Comparison of ENCODE assay signal across 9 cellular contexts in the genomic region with DNA sequence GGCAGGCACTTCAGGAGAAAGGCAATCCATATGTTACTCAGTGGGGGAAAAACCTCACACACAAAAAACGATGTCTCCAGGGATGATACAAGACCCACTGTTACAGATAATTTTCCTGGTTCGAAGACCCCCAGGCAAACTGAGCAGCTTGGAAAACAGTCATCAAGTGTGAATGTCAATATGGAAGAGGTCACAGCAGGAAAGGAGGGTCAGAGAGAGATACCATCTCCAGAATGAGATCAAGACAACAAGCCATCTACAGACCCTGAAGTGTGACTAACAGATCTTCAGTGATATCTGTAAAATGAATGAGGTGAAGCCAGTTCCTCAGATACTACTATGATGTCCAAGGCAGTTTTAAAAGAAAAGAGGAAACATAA. TPM values are rescaled to one million over a fixed set of nuclear protein-coding genes. Genes with fewer than 3 reads are reported as not detected.
DNase-seq lines count a peak whose midpoint lies in the region; ATAC-seq and TF ChIP-seq lines count a peak whose summit lies in the region.
"Had no signal": no experiment of that assay in that cellular context is flagged by ENCODE, and none has a peak within 500 bp of the region (broad histone marks: within the 10 kb centered on the region; RNA-seq: fewer than 3 reads in every experiment).

No MANE protein-coding gene starts in this region.

- intact Hi-C loops in activated CD8-positive, alpha-beta T cell treated with anti-CD3 and anti-CD28 coated beads for 36 hours (cut with micrococcal nuclease): no loop called here

- POLR2A ChIA-PET in activated CD8-positive, alpha-beta T cell treated with anti-CD3 and anti-CD28 coated beads for 36 hours (lab: Charles Lee): interaction anchor here (0.6 kb wide), 1 partner anchor 66 kb away, joined by 3 read pairs; no protein-coding TSS in a partner anchor

- H3K4me1 Mint-ChIP-seq in activated CD8-positive, alpha-beta T cell treated with anti-CD3 and anti-CD28 coated beads for 36 hours (ENCODE audit: low read depth): peaks cover 12% of the 10 kb centered on the region
- peaks cover 37% of the 10 kb centered on the region for H3K4me1 Mint-ChIP-seq in nephron

- H3K27ac Mint-ChIP-seq in activated CD8-positive, alpha-beta T cell treated with anti-CD3 and anti-CD28 coated beads for 36 hours: peak overlapping the region; percentile 86
- peak overlapping the region in 2 of 3 experiments; percentile 32 to 36 for H3K27ac Mint-ChIP-seq in nephron

- CTCF ChIA-PET in activated CD8-positive, alpha-beta T cell treated with anti-CD3 and anti-CD28 coated beads for 36 hours (lab: Charles Lee): interaction anchor here (0.9 to 1.5 kb wide), 3 partner anchors 11 to 71 kb away, joined by 3 to 4 read pairs (median 3); no protein-coding TSS in a partner anchor

- peaks cover 21% of the 10 kb centered on the region for H3K36me3 Mint-ChIP-seq in activated CD8-positive, alpha-beta T cell treated with anti-CD3 and anti-CD28 coated beads for 36 hours (ENCODE audit: low read depth)
- peaks cover 58% of the 10 kb centered on the region for H3K36me3 Mint-ChIP-seq in nephron (ENCODE audit: low read depth)

- ATAC-seq in HG03159 (IDR thresholded peaks at IDR 0.05; ENCODE audit: unreplicated experiment) (peak; percentile 24), GM19023 (IDR thresholded peaks at IDR 0.05; ENCODE audit: unreplicated experiment) (no peak)
- peak; percentile 37 for ATAC-seq in activated CD8-positive, alpha-beta T cell treated with anti-CD3 and anti-CD28 coated beads for 36 hours
- ATAC-seq: A549 had no signal

- TF ChIP-seq CTCF in activated CD8-positive, alpha-beta T cell treated with anti-CD3 and anti-CD28 coated beads for 36 hours (IDR thresholded peaks at IDR 0.05): no peak
- no peak for TF ChIP-seq CTCF in nephron (IDR thresholded peaks at IDR 0.05; ENCODE audit: unreplicated experiment in 3 of 3)

- no peaks in the 10 kb centered on the region for H3K9me3 Mint-ChIP-seq in activated CD8-positive, alpha-beta T cell treated with anti-CD3 and anti-CD28 coated beads for 36 hours
- no peaks in the 10 kb centered on the region for H3K9me3 Mint-ChIP-seq in nephron

- no peak overlapping the region for H3K4me3 Mint-ChIP-seq in activated CD8-positive, alpha-beta T cell treated with anti-CD3 and anti-CD28 coated beads for 36 hours
- no peak overlapping the region for H3K4me3 Mint-ChIP-seq in nephron

- no peaks in the 10 kb centered on the region for H3K27me3 Mint-ChIP-seq in activated CD8-positive, alpha-beta T cell treated with anti-CD3 and anti-CD28 coated beads for 36 hours
- H3K27me3 Mint-ChIP-seq in nephron (ENCODE audit: low read depth): no peaks in the 10 kb centered on the region

- DNase-seq in NCI-H748 (lab: John Stamatoyannopoulos, UW; ENCODE audit: unreplicated experiment): peak; percentile 13
- no peak for DNase-seq in NCI-H748 treated with DMSO at 0.1 percent for 48 hours (lab: John Stamatoyannopoulos, UW)
- no peak for DNase-seq in activated CD8-positive, alpha-beta T cell treated with anti-CD3 and anti-CD28 coated beads for 36 hours
- DNase-seq in pons (ENCODE audit: low spot score): no peak
- DNase-seq in NK-92 (lab: John Stamatoyannopoulos, UW; ENCODE audit: unreplicated experiment): no peak

RNA-seq across cellular contexts. Expression of gene GNS, which starts 28.6 kb away (rescaled TPM):
- total RNA-seq in activated CD8-positive, alpha-beta T cell treated with anti-CD3 and anti-CD28 coated beads for 36 hours: 10 to 100 TPM; 16.4 to 19.2 TPM
